In genomic region chr6:147322299-147323162, GRCh38 we compare ENCODE assay signal across 8 cellular contexts.
A peak's percentile ranks its signal among the peaks of the same experiment; 100 is the strongest.
DNase-seq lines count a peak whose midpoint lies in the region; ATAC-seq, FAIRE-seq and TF ChIP-seq lines count a peak whose summit lies in the region.

No MANE protein-coding gene starts in this region.

- TF ChIP-seq CTCF in GM13977 (IDR thresholded peaks at IDR 0.05; ENCODE audit: extremely low read depth, insufficient read depth, missing control alignments) (no peak), thoracic aorta (IDR thresholded peaks at IDR 0.05) (no peak), ascending aorta (IDR thresholded peaks at IDR 0.05) (no peak)

- no peaks in the 10 kb centered on the region for H3K9me3 ChIP-seq in thoracic aorta
- H3K9me3 ChIP-seq in ascending aorta = no peaks in the 10 kb centered on the region

- H3K27me3 ChIP-seq in thoracic aorta (replicated peaks; ENCODE audit: insufficient read depth) (no peaks in the 10 kb centered on the region), ascending aorta (no peaks in the 10 kb centered on the region)

- H3K4me1 ChIP-seq in thoracic aorta (ENCODE audit: control insufficient read depth in 1 of 2, low read depth in 2 of 2) (peaks cover 0 to 5% of the 10 kb centered on the region in 2 donors), ascending aorta (no peaks in the 10 kb centered on the region)

- in situ Hi-C loops in GM13977 (cut with MboI; ENCODE audit: low pct_unique_long_range_greater_than_20kb, low sequenced_read_pairs, unreplicated experiment) = no loop called here

- intact Hi-C loops in ascending aorta (cut with DNase I) = no loop called here

- peak overlapping the region; percentile 37 for H3K4me3 ChIP-seq in thoracic aorta
- H3K4me3 ChIP-seq in ascending aorta = no peak overlapping the region

- ATAC-seq in GM21515 (IDR thresholded peaks at IDR 0.05; ENCODE audit: unreplicated experiment) (peak; percentile 97), thoracic aorta (ENCODE audit: insufficient number of reproducible peaks, low FRiP score, low read depth) (no peak)

- H3K27ac ChIP-seq in thoracic aorta (peak overlapping the region in 1 of 2 donors; percentile 1), ascending aorta (no peak overlapping the region)

- peak; percentile 52 for FAIRE-seq in HTR-8/SVneo (lab: Jason Lieb, UNC)

- H3K36me3 ChIP-seq in thoracic aorta = peaks cover 3% of the 10 kb centered on the region
- H3K36me3 ChIP-seq in ascending aorta = peaks cover 8 to 21% of the 10 kb centered on the region in 2 donors

- peak; percentile 54 for DNase-seq in GM13977 (ENCODE audit: low spot score)
- no peak for DNase-seq in HTR-8/SVneo (ENCODE audit: insufficient read length, low spot score)
- DNase-seq in dermis blood vessel endothelial cell = peak; percentile 16
- no peak for DNase-seq in thoracic aorta (ENCODE audit: low spot score)
- DNase-seq in mucosa of gallbladder (ENCODE audit: low spot score) = no peak
- DNase-seq in NCI-H510A (lab: John Stamatoyannopoulos, UW) = no peak
- DNase-seq in ascending aorta (ENCODE audit: low spot score in 2 of 2) = no peak

Comparison
In these comparisons a context has a peak if more than half of its experiments do, and no peak if none do; other contexts are left out.
1. DNase-seq: peak in GM13977 (single experiment) and dermis blood vessel endothelial cell (single experiment); none in HTR-8/SVneo (single experiment), thoracic aorta (single experiment), mucosa of gallbladder (single experiment), NCI-H510A (single experiment) and ascending aorta (0 of 2).